In genomic region chr19:37931941-37932655, GRCh38 we compare ENCODE assay signal across 1 cellular context.
TF ChIP-seq lines count a peak whose summit lies in the region.

No MANE protein-coding gene starts in this region.

TF ChIP-seq in HepG2, 621 proteins besides CTCF, POLR2A, EP300 and RAD21 (continued from another document and continues in another):
- TF ChIP-seq ZNF407 (CRISPR knock-in tag; IDR thresholded peaks at IDR 0.05; ENCODE audit: not compliant biosample characterization) (no peak), SATB2 (CRISPR knock-in tag; IDR thresholded peaks at IDR 0.05) (no peak), ZNF451 (CRISPR knock-in tag; IDR thresholded peaks at IDR 0.05) (no peak), GLI4 (CRISPR knock-in tag; IDR thresholded peaks at IDR 0.05; ENCODE audit: borderline replicate concordance) (peak; percentile 59; the same call in 1 of the 2 replicates), SP4 (CRISPR knock-in tag; IDR thresholded peaks at IDR 0.05) (no peak), ZNF569 (CRISPR knock-in tag; IDR thresholded peaks at IDR 0.05; ENCODE audit: borderline replicate concordance) (no peak), ZFP90 (CRISPR knock-in tag; IDR thresholded peaks at IDR 0.05; ENCODE audit: borderline replicate concordance) (peak; percentile 37; the same call in 1 of the 2 replicates), ZSCAN21 (CRISPR knock-in tag; IDR thresholded peaks at IDR 0.05; ENCODE audit: borderline replicate concordance) (peak; percentile 40; the same call in 1 of the 2 replicates), E2F5 (CRISPR knock-in tag; conservative IDR thresholded peaks at IDR 0.05) (no peak), ZBTB43 (CRISPR knock-in tag; conservative IDR thresholded peaks at IDR 0.05) (no peak), RNF2 (conservative IDR thresholded peaks at IDR 0.05; ENCODE audit: low read depth) (peak; percentile 47; the same call in 1 of the 2 replicates), HNRNPL (IDR thresholded peaks at IDR 0.05; ENCODE audit: low read depth, low read length) (peak; percentile 93), ZNF574 (CRISPR knock-in tag; IDR thresholded peaks at IDR 0.05) (0 out of 2 replicates have a peak, but pooled peaks have one; percentile 18), CBX2 (IDR thresholded peaks at IDR 0.05; ENCODE audit: low read depth, low read length) (no peak), CBX2 (CRISPR knock-in tag; IDR thresholded peaks at IDR 0.05; ENCODE audit: low read depth) (no peak), KAT7 (CRISPR knock-in tag; IDR thresholded peaks at IDR 0.05; ENCODE audit: borderline replicate concordance) (no peak; the same call in 1 of the 2 replicates), HOMEZ (CRISPR knock-in tag; IDR thresholded peaks at IDR 0.05; ENCODE audit: low read depth) (no peak), CERS6 (CRISPR knock-in tag; IDR thresholded peaks at IDR 0.05) (no peak), IRX3 (CRISPR knock-in tag; IDR thresholded peaks at IDR 0.05; ENCODE audit: borderline replicate concordance, low read depth) (no peak), ZBTB40 (IDR thresholded peaks at IDR 0.05) (no peak), ZBTB40 (CRISPR knock-in tag; IDR thresholded peaks at IDR 0.05) (no peak), MLX (CRISPR knock-in tag; IDR thresholded peaks at IDR 0.05) (no peak), GPBP1L1 (CRISPR knock-in tag; IDR thresholded peaks at IDR 0.05) (no peak)
